ENCODE assay signal across 9 cellular contexts in genomic region chr12:56271031-56271430, GRCh38. TPM values are rescaled to one million over a fixed set of nuclear protein-coding genes. Genes with fewer than 3 reads are reported as not detected.
DNase-seq lines count a peak whose midpoint lies in the region; ATAC-seq, FAIRE-seq and TF ChIP-seq lines count a peak whose summit lies in the region.
"Had no signal": no experiment of that assay in that cellular context is flagged by ENCODE, and none has a peak within 500 bp of the region (broad histone marks: within the 10 kb centered on the region; RNA-seq: fewer than 3 reads in every experiment).

No MANE protein-coding gene starts in this region.

- TF ChIP-seq POLR2A in H54 (IDR thresholded peaks at IDR 0.05; ENCODE audit: low read depth, low read length), result no peak

- no peak overlapping the region for H3K4me3 ChIP-seq in SK-N-SH (ENCODE audit: low read depth in 2 of 2, low read length in 1 of 2)

- no peak overlapping the region for H2AFZ ChIP-seq in SK-N-SH (ENCODE audit: low read depth)

- no peaks in the 10 kb centered on the region for H3K9me2 ChIP-seq in SK-N-SH

- TF ChIP-seq EP300 in SK-N-SH (IDR thresholded peaks at IDR 0.05; ENCODE audit: borderline replicate concordance in 1 of 2, low read depth in 1 of 2, low read length in 1 of 2), result no peak

- POLR2A ChIA-PET in SK-N-SH (lab: Yijun Ruan, JAX), result interaction anchor here (0.6 kb wide), 1 partner anchor 24 kb away, joined by 3 read pairs; no protein-coding TSS in a partner anchor

- no peaks in the 10 kb centered on the region for H3K9me3 ChIP-seq in SK-N-SH

- CTCF ChIA-PET in SK-N-SH (lab: Yijun Ruan, JAX), result interaction anchor here (0.7 to 1.3 kb wide), 3 partner anchors 12 to 193 kb away, joined by 3 to 8 read pairs (median 7); partner anchors contain the start of gene ANKRD52

- ATAC-seq in left ventricle myocardium superior (peak; percentile 60), HG03520 (IDR thresholded peaks at IDR 0.05; ENCODE audit: unreplicated experiment) (no peak)
- ATAC-seq: activated CD4-positive, CD25-positive, alpha-beta regulatory T cell treated with anti-CD3 and anti-CD28 coated beads, Interleukin-2, amount 50 U/mL, for 24 hours had no signal

- no peaks in the 10 kb centered on the region for H3K79me2 ChIP-seq in SK-N-SH (ENCODE audit: insufficient read depth)

- peak; percentile 32; the same call in 1 of the 2 replicates for TF ChIP-seq RAD21 in SK-N-SH (IDR thresholded peaks at IDR 0.05; ENCODE audit: low read length)

- peak; percentile 48 for DNase-seq in ACHN
- no peak for DNase-seq in SK-N-SH
- no peak for DNase-seq in left ventricle myocardium superior
- no peak for DNase-seq in H54 (ENCODE audit: insufficient read length, low spot score)
- no peak for DNase-seq in stimulated activated CD4-positive, alpha-beta T cell treated with anti-CD3 and anti-CD28 coated beads, Interleukin-2, amount 100 ng/mL, for 24 hours
- DNase-seq in central memory CD4-positive, alpha-beta T cell, result no peak

- in situ Hi-C loops in ACHN (cut with HindIII; ENCODE audit: low pct_ligation_motif_present, low pct_unique_long_range_greater_than_20kb, low sequenced_read_pairs), result no loop called here

- H3K4me2 ChIP-seq in SK-N-SH, result no peak overlapping the region

- H4K20me1 ChIP-seq in SK-N-SH (ENCODE audit: insufficient read depth), result no peaks in the 10 kb centered on the region

- TF ChIP-seq CTCF in GM12874 (IDR thresholded peaks at IDR 0.05; ENCODE audit: insufficient read depth, low read depth, low read length) (peak; percentile 34; the same call in 1 of the 2 replicates), SK-N-SH (IDR thresholded peaks at IDR 0.05) (peak; percentile 58)

- H3F3A ChIP-seq in SK-N-SH (replicated peaks; ENCODE audit: insufficient read depth), result peaks cover 58% of the 10 kb centered on the region

- FAIRE-seq in H54 (lab: Jason Lieb, UNC), result no peak

- WGBS in SK-N-SH (ENCODE audit: low lambda C conversion rate), result 45% methylated on average over 1 of the region's 1 CpG

- intact Hi-C loops in left ventricle myocardium superior (cut with micrococcal nuclease), result no loop called here

- no peak overlapping the region; a peak in 1 of 4 replicates for H3K27ac ChIP-seq in SK-N-SH (ENCODE audit: low read depth in 2 of 2, low read length in 1 of 2)

- no peaks in the 10 kb centered on the region for H3K27me3 ChIP-seq in SK-N-SH (ENCODE audit: insufficient read depth)

- no peak overlapping the region for H3K9ac ChIP-seq in SK-N-SH

- H3K4me1 ChIP-seq in SK-N-SH (ENCODE audit: control insufficient read depth in 1 of 2, insufficient read depth in 2 of 2, low read depth in 1 of 2, low read length in 1 of 2), result peaks cover 0 to 8% of the 10 kb centered on the region in 2 experiments; a peak in 1 of 4 replicates

- peaks cover 39 to 56% of the 10 kb centered on the region in 2 experiments for H3K36me3 ChIP-seq in SK-N-SH (replicated peaks in 1 of 2; ENCODE audit: control insufficient read depth in 1 of 2, insufficient read depth in 2 of 2, low read length in 1 of 2)

TF ChIP-seq in SK-N-SH, 30 proteins besides CTCF, POLR2A, EP300 and RAD21:
- TF ChIP-seq POLR2AphosphoS5 (IDR thresholded peaks at IDR 0.05; ENCODE audit: low read depth, low read length) (no peak), SMC3 (IDR thresholded peaks at IDR 0.05; ENCODE audit: low read depth, low read length) (0 out of 2 replicates have a peak, but pooled peaks have one; percentile 16)

RNA-seq across cellular contexts. Expression of gene COQ10A, which starts 4.3 kb away (rescaled TPM):
- 42.2 and 56.2 TPM in 2 replicates for polyA plus RNA-seq in SK-N-SH (2012; rRNA removed)
- polyA plus RNA-seq in SK-N-SH (2012; cell fraction: cytosol; rRNA removed), result 27.5 and 30.4 TPM in 2 replicates
- 121 and 165 TPM in 2 replicates for polyA plus RNA-seq in SK-N-SH (2012; cell fraction: nucleus; rRNA removed)
- 162 TPM for total RNA-seq in left ventricle myocardium superior

RNA-seq across cellular contexts. Expression of gene ANKRD52, which starts 12.8 kb away (rescaled TPM):
- 22.5 and 23.4 TPM in 2 replicates for polyA plus RNA-seq in SK-N-SH (2012; rRNA removed)
- polyA plus RNA-seq in SK-N-SH (2012; cell fraction: cytosol; rRNA removed), result 9.9 and 14.0 TPM in 2 replicates
- polyA plus RNA-seq in SK-N-SH (2012; cell fraction: nucleus; rRNA removed), result 82.4 and 85.1 TPM in 2 replicates
- total RNA-seq in left ventricle myocardium superior, result 28.5 TPM

RNA-seq across cellular contexts. Expression of gene CS, which starts 29.1 kb away (rescaled TPM):
- polyA plus RNA-seq in SK-N-SH (2012; rRNA removed), result 121 and 149 TPM in 2 replicates
- 100 and 110 TPM in 2 replicates for polyA plus RNA-seq in SK-N-SH (2012; cell fraction: cytosol; rRNA removed)
- 127 and 172 TPM in 2 replicates for polyA plus RNA-seq in SK-N-SH (2012; cell fraction: nucleus; rRNA removed)
- 865 TPM for total RNA-seq in left ventricle myocardium superior

RNA-seq across cellular contexts. Expression of gene SLC39A5, which starts 41.2 kb away (rescaled TPM):
- 0.12 TPM in 1 of 2 replicates, not detected in the other for polyA plus RNA-seq in SK-N-SH (2012; rRNA removed)
- not detected in 2 replicates for polyA plus RNA-seq in SK-N-SH (2012; cell fraction: cytosol; rRNA removed)
- 0.59 and 0.77 TPM in 2 replicates for polyA plus RNA-seq in SK-N-SH (2012; cell fraction: nucleus; rRNA removed)
- total RNA-seq in left ventricle myocardium superior, result not detected

RNA-seq across cellular contexts. Expression of gene CNPY2, which starts 44.8 kb away (rescaled TPM):
- 191 and 196 TPM in 2 replicates for polyA plus RNA-seq in SK-N-SH (2012; rRNA removed)
- 197 and 248 TPM in 2 replicates for polyA plus RNA-seq in SK-N-SH (2012; cell fraction: cytosol; rRNA removed)
- 105 and 118 TPM in 2 replicates for polyA plus RNA-seq in SK-N-SH (2012; cell fraction: nucleus; rRNA removed)
- total RNA-seq in left ventricle myocardium superior, result 32.3 TPM
